ENCODE assay signal across 8 cellular contexts in genomic region chr19:33176670-33177416, GRCh38. TPM values are rescaled to one million over a fixed set of nuclear protein-coding genes. Genes with fewer than 3 reads are reported as not detected.
A peak's percentile ranks its signal among the peaks of the same experiment; 100 is the strongest.
DNase-seq lines count a peak whose midpoint lies in the region; ATAC-seq and TF ChIP-seq lines count a peak whose summit lies in the region.

No MANE protein-coding gene starts in this region.

- peak; percentile 98 for TF ChIP-seq POLR2A in GM19193 (IDR thresholded peaks at IDR 0.05; ENCODE audit: extremely low read depth, insufficient read depth, insufficient read length)

- no peaks in the 10 kb centered on the region for H3K9me3 ChIP-seq in BE2C

- H3K27ac ChIP-seq in coronary artery: peak overlapping the region; percentile 92 to 95

- H3K4me3 ChIP-seq in BE2C (ENCODE audit: low read depth, low read length) (peak overlapping the region; percentile 96), coronary artery (peak overlapping the region; percentile 87)

- TF ChIP-seq CTCF in BE2C (IDR thresholded peaks at IDR 0.05; ENCODE audit: low read depth, low read length) (no peak), coronary artery (IDR thresholded peaks at IDR 0.05) (no peak)

- no peaks in the 10 kb centered on the region for H3K27me3 ChIP-seq in BE2C

- peak; percentile 79 for ATAC-seq in HG03439 (IDR thresholded peaks at IDR 0.05; ENCODE audit: unreplicated experiment)
- peak; percentile 88 for ATAC-seq in left colon

- intact Hi-C loops in left colon (cut with DNase I, micrococcal nuclease): loop anchor here in 1 of 2 donors (10.0 kb wide), 1 partner anchor 128 kb away; the partner anchor contains the start of gene CEBPA

- no peaks in the 10 kb centered on the region for H3K4me1 ChIP-seq in BE2C

- DNase-seq in BE2C (peak; percentile 100), NCI-H510A treated with DMSO at 0.1 percent for 48 hours (lab: John Stamatoyannopoulos, UW) (peak; percentile 95), coronary artery (ENCODE audit: low spot score) (peak; percentile 98), left colon (peak; percentile 96)
- DNase-seq in activated CD4-positive, alpha-beta T cell treated with anti-CD3 and anti-CD28 coated beads for 4 hours: peak; percentile 95 to 96
- DNase-seq in stimulated activated CD4-positive, alpha-beta T cell treated with anti-CD3 and anti-CD28 coated beads, Interleukin-1b, Interleukin-23, amount 100 ng/mL, for 48 hours: peak; percentile 98

- no peaks in the 10 kb centered on the region for H3K36me3 ChIP-seq in BE2C

RNA-seq across cellular contexts. Expression of gene LRP3, which starts 17.3 kb away (rescaled TPM):
- polyA plus RNA-seq in BE2C (2012; ENCODE audit: insufficient read depth, insufficient read length, low read depth): 152 TPM
- total RNA-seq in left colon: 10 to 100 TPM in 1 of 2 donors, 1 to 10 TPM in 1; 7.2 to 12.4 TPM

RNA-seq across cellular contexts. Expression of gene WDR88, which starts 44.9 kb away (rescaled TPM):
- 0.63 TPM for polyA plus RNA-seq in BE2C (2012; ENCODE audit: insufficient read depth, insufficient read length, low read depth)
- not detected for total RNA-seq in left colon

RNA-seq across cellular contexts. Expression of gene SLC7A10, which starts 48.8 kb away (rescaled TPM):
- not detected for polyA plus RNA-seq in BE2C (2012; ENCODE audit: insufficient read depth, insufficient read length, low read depth)
- under 1 TPM in 1 of 2 donors, not detected in 1; 0.22 TPM for total RNA-seq in left colon

Comparison
In these comparisons a context has a peak if more than half of its experiments do, and no peak if none do; other contexts are left out.
1. Peak in every context shown above with its lines: DNase-seq, ATAC-seq, H3K4me3 ChIP-seq and H3K27ac ChIP-seq.